ENCODE assay signal across 2 cellular contexts in the genomic region with DNA sequence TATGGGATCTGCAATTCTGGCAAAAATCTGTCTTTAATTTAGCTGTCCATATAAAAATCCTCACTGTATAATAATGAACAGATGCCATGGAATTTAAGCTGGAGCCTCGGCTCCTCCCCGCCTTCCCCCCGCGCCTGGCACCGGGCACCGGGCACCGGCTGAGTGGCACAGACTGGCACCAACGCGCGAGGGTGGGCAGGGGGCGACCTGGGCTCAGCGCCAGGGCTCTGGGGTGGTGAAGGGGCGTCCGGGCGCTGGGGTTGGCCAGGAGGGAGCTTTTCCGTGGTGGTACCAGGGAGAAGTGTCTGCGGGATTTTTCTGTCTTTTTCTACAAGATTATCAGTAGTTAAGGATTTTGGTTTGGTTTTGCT.
TF ChIP-seq lines count a peak whose summit lies in the region.

No MANE protein-coding gene starts in this region.

TF ChIP-seq in HepG2, 621 proteins besides CTCF, POLR2A, EP300 and RAD21:
- no peak for TF ChIP-seq ZSCAN30 (CRISPR knock-in tag; IDR thresholded peaks at IDR 0.05)
- peak; percentile 84 for TF ChIP-seq HNRNPL (IDR thresholded peaks at IDR 0.05; ENCODE audit: low read depth, low read length)

TF ChIP-seq in K562, 482 proteins besides CTCF, POLR2A, EP300 and RAD21:
- TF ChIP-seq HNRNPL (IDR thresholded peaks at IDR 0.05; ENCODE audit: low read depth, low read length) (peak; percentile 85), CHD2 (IDR thresholded peaks at IDR 0.05; ENCODE audit: low read depth, low read length) (no peak)
